24 cellular contexts compared by ENCODE assay signal in the genomic region with DNA sequence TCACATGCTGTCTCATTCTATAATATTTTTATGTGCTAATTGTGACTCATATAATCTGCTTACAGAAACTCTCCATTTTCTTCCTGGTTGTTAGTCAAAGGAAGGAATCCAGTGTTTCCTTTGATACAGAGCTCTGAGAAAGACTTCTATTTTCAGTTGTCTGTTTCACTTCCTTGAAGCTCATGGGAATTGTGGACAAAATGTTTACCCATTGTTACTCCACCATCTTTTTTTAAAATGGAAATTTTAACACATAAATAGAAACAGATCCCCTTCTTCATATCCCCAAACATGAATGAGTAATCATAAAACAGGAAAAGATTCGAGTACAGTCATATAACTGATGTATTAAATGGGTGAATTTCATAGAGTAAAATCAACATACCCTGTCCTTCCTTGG. TPM values are rescaled to one million over a fixed set of nuclear protein-coding genes. Genes with fewer than 3 reads are reported as not detected.
A peak's percentile ranks its signal among the peaks of the same experiment; 100 is the strongest.
DNase-seq lines count a peak whose midpoint lies in the region; ATAC-seq and TF ChIP-seq lines count a peak whose summit lies in the region.
"Had no signal": no experiment of that assay in that cellular context is flagged by ENCODE, and none has a peak within 500 bp of the region (broad histone marks: within the 10 kb centered on the region; RNA-seq: fewer than 3 reads in every experiment).

No MANE protein-coding gene starts in this region.

- TF ChIP-seq POLR2A in esophagus squamous epithelium (IDR thresholded peaks at IDR 0.05): no peak

- H3K4me3 ChIP-seq in heart right ventricle (no peak overlapping the region), smooth muscle cell (no peak overlapping the region), esophagus squamous epithelium (no peak overlapping the region), lower lobe of right lung (no peak overlapping the region)
- no peak overlapping the region for H3K4me3 ChIP-seq in naive thymus-derived CD4-positive, alpha-beta T cell (ENCODE audit: low read length)
- H3K4me3 ChIP-seq: cardiac muscle cell, neural progenitor cell had no signal

- POLR2A ChIA-PET in naive thymus-derived CD4-positive, alpha-beta T cell (lab: Charles Lee): no interaction called here

- no peaks in the 10 kb centered on the region for H3K4me1 Mint-ChIP-seq in naive thymus-derived CD4-positive, alpha-beta T cell
- H3K4me1 Mint-ChIP-seq: activated CD4-positive, alpha-beta T cell treated with anti-CD3 and anti-CD28 coated beads for 36 hours; activated CD8-positive, alpha-beta memory T cell treated with anti-CD3 and anti-CD28 coated beads, Interleukin-2, amount 10 ng/mL, durations not matched to agents 7 days and 5 days; activated T-helper 17 cell treated with anti-CD3 and anti-CD28 coated beads, Interleukin-2, amount 50 U/mL, for 72 hours had no signal

- no peak for TF ChIP-seq CTCF in heart right ventricle (IDR thresholded peaks at IDR 0.05)
- TF ChIP-seq CTCF in smooth muscle cell (IDR thresholded peaks at IDR 0.05; ENCODE audit: borderline replicate concordance, insufficient read depth, poor library complexity, severe bottlenecking): no peak
- TF ChIP-seq CTCF in esophagus squamous epithelium (IDR thresholded peaks at IDR 0.05): no peak
- no peak for TF ChIP-seq CTCF in lower lobe of right lung (IDR thresholded peaks at IDR 0.05)

- no peak overlapping the region for H3K27ac Mint-ChIP-seq in naive thymus-derived CD4-positive, alpha-beta T cell
- H3K27ac Mint-ChIP-seq: activated CD4-positive, alpha-beta T cell treated with anti-CD3 and anti-CD28 coated beads for 36 hours; activated CD8-positive, alpha-beta memory T cell treated with anti-CD3 and anti-CD28 coated beads, Interleukin-2, amount 10 ng/mL, durations not matched to agents 7 days and 5 days; activated T-helper 17 cell treated with anti-CD3 and anti-CD28 coated beads, Interleukin-2, amount 50 U/mL, for 72 hours; neural progenitor cell had no signal

- peak overlapping the region; percentile 37 for H3K4me2 ChIP-seq in smooth muscle cell
- H3K4me2 ChIP-seq: KMS-11, neural progenitor cell had no signal

- H3K36me3 ChIP-seq in heart right ventricle (no peaks in the 10 kb centered on the region), smooth muscle cell (ENCODE audit: low read depth) (no peaks in the 10 kb centered on the region), esophagus squamous epithelium (no peaks in the 10 kb centered on the region), lower lobe of right lung (no peaks in the 10 kb centered on the region)
- H3K36me3 ChIP-seq in naive thymus-derived CD4-positive, alpha-beta T cell (ENCODE audit: control insufficient read depth in 2 of 3, insufficient read depth in 3 of 3, low read length in 3 of 3): no peaks in the 10 kb centered on the region
- H3K36me3 ChIP-seq: cardiac muscle cell, neural progenitor cell had no signal

- no peak for DNase-seq in heart right ventricle
- DNase-seq in Right ventricle myocardium inferior (ENCODE audit: missing footprints): no peak
- peak; percentile 40 for DNase-seq in amniotic epithelial cell (ENCODE audit: low read depth)
- DNase-seq in fibroblast of peridontal ligament (ENCODE audit: extremely low read depth): peak; percentile 81
- DNase-seq in smooth muscle cell (lab: John Stamatoyannopoulos, UW; ENCODE audit: unreplicated experiment): no peak
- DNase-seq in naive thymus-derived CD4-positive, alpha-beta T cell: no peak
- no peak for DNase-seq in esophagus squamous epithelium (lab: John Stamatoyannopoulos, UW)
- no peak for DNase-seq in lower lobe of right lung
- DNase-seq: activated CD4-positive, alpha-beta T cell treated with anti-CD3 and anti-CD28 coated beads for 36 hours; activated CD8-positive, alpha-beta memory T cell treated with anti-CD3 and anti-CD28 coated beads, Interleukin-2, amount 10 ng/mL, durations not matched to agents 7 days and 5 days; effector CD4-positive, alpha-beta T cell; hypothalamus; NCI-H1092; NCI-H2029 treated with DMSO at 0.1 percent for 48 hours; NCI-H446 treated with DMSO at 0.1 percent for 48 hours; NK-92 treated with Interleukin-12 subunit alpha and Interleukin-12 subunit beta, amount 100 ng/mL, for 24 hours; stimulated activated CD4-positive, alpha-beta T cell treated with anti-CD3 and anti-CD28 coated beads, Interleukin-12 subunit alpha, Interleukin-12 subunit beta, amount 100 ng/mL, for 4 hours; stimulated activated CD8-positive, alpha-beta memory T cell treated with anti-CD3 and anti-CD28 coated beads, Interleukin-4, amount 100 ng/mL, for 48 hours; substantia nigra had no signal

- H3K9me3 Mint-ChIP-seq in naive thymus-derived CD4-positive, alpha-beta T cell: peaks cover 0 to 1% (median 0%) of the 10 kb centered on the region in 11 donors
- H3K9me3 Mint-ChIP-seq: activated T-helper 17 cell treated with anti-CD3 and anti-CD28 coated beads, Interleukin-2, amount 50 U/mL, for 72 hours; neural progenitor cell had no signal

- CTCF ChIA-PET in naive thymus-derived CD4-positive, alpha-beta T cell (lab: Charles Lee): no interaction called here

- H3K27ac ChIP-seq in heart right ventricle (peak overlapping the region in 7 of 10 donors; percentile 15 to 81 (median 59)), smooth muscle cell (ENCODE audit: low read depth) (peak overlapping the region; percentile 60), esophagus squamous epithelium (no peak overlapping the region), lower lobe of right lung (no peak overlapping the region)
- H3K27ac ChIP-seq in naive thymus-derived CD4-positive, alpha-beta T cell (ENCODE audit: low read depth, low read length): no peak overlapping the region
- H3K27ac ChIP-seq: cardiac muscle cell, KMS-11, neural progenitor cell had no signal

- intact Hi-C loops in heart right ventricle (cut with DNase I) (loop anchor here in 2 of 10 donors (10.0 kb wide), 2 partner anchors 125 to 135 kb away; no protein-coding TSS in a partner anchor), Right ventricle myocardium inferior (cut with DNase I) (loop anchor here (10.0 kb wide), 1 partner anchor 135 kb away; no protein-coding TSS in a partner anchor), esophagus squamous epithelium (cut with DNase I) (no loop called here), lower lobe of right lung (cut with DNase I) (no loop called here)
- intact Hi-C loops in naive thymus-derived CD4-positive, alpha-beta T cell (cut with micrococcal nuclease): no loop called here

- H3K27me3 ChIP-seq in heart right ventricle (no peaks in the 10 kb centered on the region), smooth muscle cell (ENCODE audit: low read depth) (no peaks in the 10 kb centered on the region), esophagus squamous epithelium (no peaks in the 10 kb centered on the region), lower lobe of right lung (ENCODE audit: low read depth) (no peaks in the 10 kb centered on the region)
- no peaks in the 10 kb centered on the region for H3K27me3 ChIP-seq in naive thymus-derived CD4-positive, alpha-beta T cell (ENCODE audit: control insufficient read depth in 2 of 2, insufficient read depth in 2 of 2, low read length in 2 of 2)
- H3K27me3 ChIP-seq: cardiac muscle cell, neural progenitor cell had no signal

- H3K9me3 ChIP-seq in heart right ventricle: peaks cover 0 to 4% (median 0%) of the 10 kb centered on the region in 11 donors
- H3K9me3 ChIP-seq in smooth muscle cell (replicated peaks; ENCODE audit: low read depth): no peaks in the 10 kb centered on the region
- H3K9me3 ChIP-seq in naive thymus-derived CD4-positive, alpha-beta T cell (ENCODE audit: control insufficient read depth in 2 of 3, low read length in 3 of 3): no peaks in the 10 kb centered on the region
- no peaks in the 10 kb centered on the region for H3K9me3 ChIP-seq in esophagus squamous epithelium
- H3K9me3 ChIP-seq in lower lobe of right lung: no peaks in the 10 kb centered on the region

- ATAC-seq in heart right ventricle: peak in 7 of 8 donors; percentile 38 to 91 (median 72)
- no peak for ATAC-seq in Right ventricle myocardium inferior
- no peak for ATAC-seq in naive thymus-derived CD4-positive, alpha-beta T cell
- no peak for ATAC-seq in lower lobe of right lung
- ATAC-seq: activated CD4-positive, alpha-beta T cell treated with anti-CD3 and anti-CD28 coated beads for 36 hours; activated CD8-positive, alpha-beta memory T cell treated with anti-CD3 and anti-CD28 coated beads, Interleukin-2, amount 10 ng/mL, durations not matched to agents 7 days and 5 days; activated T-helper 17 cell treated with anti-CD3 and anti-CD28 coated beads, Interleukin-2, amount 50 U/mL, for 72 hours had no signal

- 49 to 53% methylated on average over 1 of the region's 1 CpG for WGBS in heart right ventricle, 2 donors
- WGBS in smooth muscle cell (ENCODE audit: low lambda C conversion rate): 60% methylated on average over 1 of the region's 1 CpG
- WGBS in esophagus squamous epithelium, 2 donors: 33 to 42% methylated on average over 1 of the region's 1 CpG

- no peak overlapping the region for H3K9ac ChIP-seq in smooth muscle cell (ENCODE audit: low read depth)
- H3K9ac ChIP-seq: KMS-11, neural progenitor cell had no signal

- H3K4me1 ChIP-seq in heart right ventricle (peaks cover 0 to 37% (median 0%) of the 10 kb centered on the region in 9 donors), smooth muscle cell (ENCODE audit: low read depth) (peaks cover 4% of the 10 kb centered on the region), esophagus squamous epithelium (no peaks in the 10 kb centered on the region), lower lobe of right lung (peaks cover 6% of the 10 kb centered on the region)
- no peaks in the 10 kb centered on the region for H3K4me1 ChIP-seq in naive thymus-derived CD4-positive, alpha-beta T cell (ENCODE audit: control insufficient read depth in 2 of 2, insufficient read depth in 2 of 2, low read length in 2 of 2)

- H4K20me1 ChIP-seq in smooth muscle cell (ENCODE audit: low read depth): no peaks in the 10 kb centered on the region

- peaks cover 0 to 4% (median 0%) of the 10 kb centered on the region in 5 donors for H3K27me3 Mint-ChIP-seq in naive thymus-derived CD4-positive, alpha-beta T cell
- H3K27me3 Mint-ChIP-seq: activated CD4-positive, alpha-beta T cell treated with anti-CD3 and anti-CD28 coated beads for 36 hours; activated CD8-positive, alpha-beta memory T cell treated with anti-CD3 and anti-CD28 coated beads, Interleukin-2, amount 10 ng/mL, durations not matched to agents 7 days and 5 days had no signal

- H3K36me3 Mint-ChIP-seq in naive thymus-derived CD4-positive, alpha-beta T cell: no peaks in the 10 kb centered on the region
- H3K36me3 Mint-ChIP-seq: activated CD8-positive, alpha-beta memory T cell treated with anti-CD3 and anti-CD28 coated beads, Interleukin-2, amount 10 ng/mL, durations not matched to agents 7 days and 5 days; neural progenitor cell had no signal

- H3K79me2 ChIP-seq in smooth muscle cell (ENCODE audit: low read depth): no peaks in the 10 kb centered on the region

- no peaks in the 10 kb centered on the region for H3F3A ChIP-seq in smooth muscle cell (ENCODE audit: low read depth)

- peak overlapping the region; percentile 41 for H2AFZ ChIP-seq in smooth muscle cell (ENCODE audit: low read depth)
- H2AFZ ChIP-seq: neural progenitor cell had no signal

- no peak overlapping the region for H3K4me3 Mint-ChIP-seq in naive thymus-derived CD4-positive, alpha-beta T cell
- H3K4me3 Mint-ChIP-seq: activated CD4-positive, alpha-beta T cell treated with anti-CD3 and anti-CD28 coated beads for 36 hours; activated CD8-positive, alpha-beta memory T cell treated with anti-CD3 and anti-CD28 coated beads, Interleukin-2, amount 10 ng/mL, durations not matched to agents 7 days and 5 days; activated T-helper 17 cell treated with anti-CD3 and anti-CD28 coated beads, Interleukin-2, amount 50 U/mL, for 72 hours; neural progenitor cell had no signal

RNA-seq across cellular contexts. Expression of a gene that starts 42.0 kb away (rescaled TPM):
- 10 to 100 TPM in 1 of 10 donors, 1 to 10 TPM in 9; 4.7 to 10.7 (median 7.6) TPM for total RNA-seq in heart right ventricle
- 1 to 10 TPM; 1.0 to 9.6 TPM for polyA plus RNA-seq in heart right ventricle
- total RNA-seq in Right ventricle myocardium inferior: 9.3 TPM
- total RNA-seq in smooth muscle cell: 3.2 and 4.3 TPM in 2 replicates
- polyA plus RNA-seq in smooth muscle cell: 3.8 and 8.0 TPM in 2 replicates
- total RNA-seq in naive thymus-derived CD4-positive, alpha-beta T cell: not detected
- not detected for polyA plus RNA-seq in naive thymus-derived CD4-positive, alpha-beta T cell
- under 1 TPM in 2 of 4 donors, not detected in 2; 0.18 to 0.19 TPM for total RNA-seq in esophagus squamous epithelium
- total RNA-seq in lower lobe of right lung: 1.2 TPM
- total RNA-seq: activated CD4-positive, alpha-beta T cell treated with anti-CD3 and anti-CD28 coated beads for 36 hours; activated CD8-positive, alpha-beta memory T cell treated with anti-CD3 and anti-CD28 coated beads, Interleukin-2, amount 10 ng/mL, durations not matched to agents 7 days and 5 days; activated T-helper 17 cell treated with anti-CD3 and anti-CD28 coated beads, Interleukin-2, amount 50 U/mL, for 72 hours; mononuclear cell had no signal

Comparison
In these comparisons a context has a peak if more than half of its experiments do, and no peak if none do; other contexts are left out.
1. ATAC-seq: peak in heart right ventricle (7 of 8); none in Right ventricle myocardium inferior (single experiment), naive thymus-derived CD4-positive, alpha-beta T cell (single experiment) and lower lobe of right lung (0 of 2).
2. DNase-seq: peak in amniotic epithelial cell (single experiment) and fibroblast of peridontal ligament (single experiment); none in heart right ventricle (0 of 2), Right ventricle myocardium inferior (single experiment), smooth muscle cell (single experiment), naive thymus-derived CD4-positive, alpha-beta T cell (0 of 9), esophagus squamous epithelium (single experiment) and lower lobe of right lung (single experiment).
3. H3K27ac ChIP-seq: peak in heart right ventricle (7 of 10) and smooth muscle cell (single experiment); none in naive thymus-derived CD4-positive, alpha-beta T cell (single experiment), esophagus squamous epithelium (0 of 4) and lower lobe of right lung (single experiment).